ENCODE assay signal across 20 cellular contexts in genomic region chr4:130125468-130125867, GRCh38.
DNase-seq lines count a peak whose midpoint lies in the region; ATAC-seq and TF ChIP-seq lines count a peak whose summit lies in the region.
"Had no signal": no experiment of that assay in that cellular context is flagged by ENCODE, and none has a peak within 500 bp of the region (broad histone marks: within the 10 kb centered on the region; RNA-seq: fewer than 3 reads in every experiment).

No MANE protein-coding gene starts in this region.

- peak overlapping the region; percentile 80 for H3K27ac Mint-ChIP-seq in progenitor cell of endocrine pancreas
- H3K27ac Mint-ChIP-seq: CD4-positive, alpha-beta memory T cell; HFFc6 had no signal

- no peaks in the 10 kb centered on the region for H3K79me2 ChIP-seq in PC-9 (ENCODE audit: low read depth)

- no TSS peak for BruUV-seq in PC-9 (replicated peaks; lab: Mats Ljungman, UMichigan)

- no peaks in the 10 kb centered on the region for H4K20me1 ChIP-seq in PC-9 (ENCODE audit: insufficient read depth)

- DNase-seq in NCI-H748 (lab: John Stamatoyannopoulos, UW; ENCODE audit: unreplicated experiment) (peak; percentile 2), NCI-H748 treated with DMSO at 0.1 percent for 48 hours (lab: John Stamatoyannopoulos, UW) (no peak), fibroblast of pulmonary artery (ENCODE audit: low read depth) (peak; percentile 17), progenitor cell of endocrine pancreas (ENCODE audit: low spot score, unreplicated experiment) (no peak), mucosa of descending colon (no peak), PC-9 (no peak), mucosa of gallbladder (ENCODE audit: low spot score) (no peak), SIG-M5 (lab: John Stamatoyannopoulos, UW) (no peak)
- DNase-seq: Calu3; CD4-positive, alpha-beta memory T cell; DMS79 treated with DMSO at 0.1 percent for 48 hours; GOT3; HFFc6; KBM-7; MV-4-11; NCI-H1436; NCI-H2081 treated with DMSO at 0.1 percent for 48 hours; NCI-H510A had no signal

- H3K4me3 Mint-ChIP-seq in progenitor cell of endocrine pancreas (ENCODE audit: low read depth), result no peak overlapping the region
- H3K4me3 Mint-ChIP-seq: CD4-positive, alpha-beta memory T cell; HFFc6 had no signal

- CTCF ChIA-PET in PC-9 (lab: Charles Lee), result interaction anchor here (0.7 kb wide), 1 partner anchor 1000 kb away, joined by 6 read pairs; no protein-coding TSS in a partner anchor

- H3K4me1 Mint-ChIP-seq in progenitor cell of endocrine pancreas (ENCODE audit: low read depth), result peaks cover 2% of the 10 kb centered on the region
- H3K4me1 Mint-ChIP-seq: CD4-positive, alpha-beta memory T cell had no signal

- H3K4me3 ChIP-seq in fibroblast of pulmonary artery (replicated peaks; ENCODE audit: low read depth, low read length) (no peak overlapping the region), mucosa of descending colon (no peak overlapping the region), PC-9 (no peak overlapping the region)

- H3K36me3 ChIP-seq in mucosa of descending colon (ENCODE audit: low read depth) (no peaks in the 10 kb centered on the region), PC-9 (ENCODE audit: low read depth) (no peaks in the 10 kb centered on the region)

- no peak overlapping the region for H3K27ac ChIP-seq in PC-9
- H3K27ac ChIP-seq: 22Rv1 had no signal

- H2AFZ ChIP-seq in PC-9, result no peak overlapping the region

- no peaks in the 10 kb centered on the region for H3F3A ChIP-seq in PC-9 (ENCODE audit: insufficient read depth, low read depth)

- no peaks in the 10 kb centered on the region for H3K9me3 ChIP-seq in mucosa of descending colon
- no peaks in the 10 kb centered on the region for H3K9me3 ChIP-seq in PC-9 (ENCODE audit: insufficient read depth, low read depth)

- H3K27me3 Mint-ChIP-seq in progenitor cell of endocrine pancreas, result no peaks in the 10 kb centered on the region
- H3K27me3 Mint-ChIP-seq: CD4-positive, alpha-beta memory T cell had no signal

- POLR2A ChIA-PET in PC-9 (lab: Charles Lee; ENCODE audit: unreplicated experiment), result no interaction called here

- H3K4me2 ChIP-seq in PC-9, result no peak overlapping the region

- H3K36me3 Mint-ChIP-seq in progenitor cell of endocrine pancreas (ENCODE audit: insufficient read depth), result no peaks in the 10 kb centered on the region
- H3K36me3 Mint-ChIP-seq: CD4-positive, alpha-beta memory T cell had no signal

- intact Hi-C loops in mucosa of descending colon (cut with DNase I, micrococcal nuclease), result no loop called here
- intact Hi-C loops in PC-9 (cut with micrococcal nuclease; ENCODE audit: unreplicated experiment), result no loop called here

- no peaks in the 10 kb centered on the region for H3K9me3 Mint-ChIP-seq in progenitor cell of endocrine pancreas (ENCODE audit: low read depth)

- H3K4me1 ChIP-seq in mucosa of descending colon (ENCODE audit: low read depth) (no peaks in the 10 kb centered on the region), PC-9 (replicated peaks; ENCODE audit: insufficient read depth) (no peaks in the 10 kb centered on the region)

- TF ChIP-seq CTCF in fibroblast of pulmonary artery (IDR thresholded peaks at IDR 0.05; ENCODE audit: low read length, missing control alignments) (no peak), progenitor cell of endocrine pancreas (IDR thresholded peaks at IDR 0.05; ENCODE audit: unreplicated experiment) (no peak), mucosa of descending colon (IDR thresholded peaks at IDR 0.05) (no peak), PC-9 (conservative IDR thresholded peaks at IDR 0.05) (no peak)

- no peaks in the 10 kb centered on the region for H3K27me3 ChIP-seq in PC-9 (ENCODE audit: insufficient read depth, low read depth)

- no peaks in the 10 kb centered on the region for H3K9me2 ChIP-seq in PC-9 (ENCODE audit: insufficient read depth)

- ATAC-seq in mucosa of descending colon, result no peak
- ATAC-seq: Panc1 had no signal

Comparison
In these comparisons a context has a peak if more than half of its experiments do, and no peak if none do; other contexts are left out.
1. DNase-seq: peak in NCI-H748 (single experiment) and fibroblast of pulmonary artery (single experiment); none in NCI-H748 treated with DMSO at 0.1 percent for 48 hours (single experiment), progenitor cell of endocrine pancreas (single experiment), mucosa of descending colon (0 of 3), PC-9 (0 of 2), mucosa of gallbladder (single experiment) and SIG-M5 (single experiment).